ENCODE assay signal across 15 cellular contexts in genomic region chr2:109446531-109447131, GRCh38.
DNase-seq lines count a peak whose midpoint lies in the region; ATAC-seq and TF ChIP-seq lines count a peak whose summit lies in the region.
"Had no signal": no experiment of that assay in that cellular context is flagged by ENCODE, and none has a peak within 500 bp of the region (broad histone marks: within the 10 kb centered on the region; RNA-seq: fewer than 3 reads in every experiment).

No MANE protein-coding gene starts in this region.

- ATAC-seq in left lobe of liver (no peak), HG03159 (IDR thresholded peaks at IDR 0.05; ENCODE audit: unreplicated experiment) (no peak), HG03520 (IDR thresholded peaks at IDR 0.05; ENCODE audit: unreplicated experiment) (no peak)
- no peak for ATAC-seq in activated naive CD4-positive, alpha-beta T cell treated with anti-CD3 and anti-CD28 coated beads, Interleukin-2, amount 50 U/mL, for 72 hours
- ATAC-seq: effector memory CD8-positive, alpha-beta T cell; left colon had no signal

- no peaks in the 10 kb centered on the region for H3K27me3 Mint-ChIP-seq in progenitor cell of endocrine pancreas

- H3K36me3 ChIP-seq in ascending aorta: peaks cover 0 to 5% of the 10 kb centered on the region in 2 donors

- H3K4me3 ChIP-seq in ascending aorta (no peak overlapping the region), skin epidermis (no peak overlapping the region)
- H3K4me3 ChIP-seq: BLaER1 treated with 17β-estradiol and CSF1 and Interleukin-3, amounts not matched to agents 10 nM and 100 nM had no signal

- H3K4me1 Mint-ChIP-seq in progenitor cell of endocrine pancreas (ENCODE audit: low read depth): no peaks in the 10 kb centered on the region

- H3K4me3 Mint-ChIP-seq in progenitor cell of endocrine pancreas (ENCODE audit: low read depth): no peak overlapping the region
- H3K4me3 Mint-ChIP-seq: effector memory CD8-positive, alpha-beta T cell had no signal

- H3K27me3 ChIP-seq in ascending aorta: no peaks in the 10 kb centered on the region
- H3K27me3 ChIP-seq: BLaER1 treated with 17β-estradiol and CSF1 and Interleukin-3, amounts not matched to agents 10 nM and 100 nM had no signal

- H3K27ac ChIP-seq in ascending aorta (peak overlapping the region; percentile 85 to 92), skin epidermis (peak overlapping the region in 17 of 21 experiments; percentile 1 to 83 (median 53))
- H3K27ac ChIP-seq: BLaER1 treated with 17β-estradiol and CSF1 and Interleukin-3, amounts not matched to agents 10 nM and 100 nM; HL-60 had no signal

- DNase-seq in EL (peak; percentile 74), ascending aorta (ENCODE audit: low spot score in 2 of 2) (peak in 1 of 2 donors; percentile 61), left lobe of liver (ENCODE audit: low spot score) (peak; percentile 33), progenitor cell of endocrine pancreas (ENCODE audit: low spot score, unreplicated experiment) (no peak)
- DNase-seq in activated naive CD4-positive, alpha-beta T cell treated with anti-CD3 and anti-CD28 coated beads, Interleukin-2, amount 50 U/mL, for 72 hours (ENCODE audit: low spot score in 2 of 2): no peak
- DNase-seq: activated T-cell treated with anti-CD3 and anti-CD28 coated beads for 4 hours; effector memory CD8-positive, alpha-beta T cell; left colon; NCI-H2029; stimulated activated CD8-positive, alpha-beta memory T cell treated with anti-CD3 and anti-CD28 coated beads, Interleukin-4, amount 100 ng/mL, for 48 hours had no signal

- peaks cover 12 to 42% of the 10 kb centered on the region in 2 donors for H3K4me1 ChIP-seq in ascending aorta

- H3K9me3 Mint-ChIP-seq in progenitor cell of endocrine pancreas (ENCODE audit: low read depth): peaks cover 21% of the 10 kb centered on the region
- peaks cover 12 to 27% of the 10 kb centered on the region in 2 donors for H3K9me3 Mint-ChIP-seq in activated naive CD4-positive, alpha-beta T cell treated with anti-CD3 and anti-CD28 coated beads, Interleukin-2, amount 50 U/mL, for 72 hours

- TF ChIP-seq CTCF in ascending aorta (IDR thresholded peaks at IDR 0.05) (no peak), progenitor cell of endocrine pancreas (IDR thresholded peaks at IDR 0.05; ENCODE audit: unreplicated experiment) (no peak)

- peaks cover under 1% of the 10 kb centered on the region for H3K36me3 Mint-ChIP-seq in progenitor cell of endocrine pancreas (ENCODE audit: insufficient read depth)
- peaks cover 8 to 20% of the 10 kb centered on the region in 2 donors for H3K36me3 Mint-ChIP-seq in activated naive CD4-positive, alpha-beta T cell treated with anti-CD3 and anti-CD28 coated beads, Interleukin-2, amount 50 U/mL, for 72 hours

- H3K27ac Mint-ChIP-seq in progenitor cell of endocrine pancreas: no peak overlapping the region
- peak overlapping the region in 1 of 2 donors; percentile 40 for H3K27ac Mint-ChIP-seq in activated naive CD4-positive, alpha-beta T cell treated with anti-CD3 and anti-CD28 coated beads, Interleukin-2, amount 50 U/mL, for 72 hours
- H3K27ac Mint-ChIP-seq: effector memory CD8-positive, alpha-beta T cell had no signal

- intact Hi-C loops in ascending aorta (cut with DNase I): no loop called here

- H3K9me3 ChIP-seq in ascending aorta: peaks cover 5 to 27% of the 10 kb centered on the region in 2 donors

Comparison
In these comparisons a context has a peak if more than half of its experiments do, and no peak if none do; other contexts are left out.
1. DNase-seq: peak in EL (single experiment) and left lobe of liver (single experiment); none in progenitor cell of endocrine pancreas (single experiment) and activated naive CD4-positive, alpha-beta T cell treated with anti-CD3 and anti-CD28 coated beads, Interleukin-2, amount 50 U/mL, for 72 hours (0 of 2).